2 cellular contexts compared by ENCODE assay signal in the genomic region with DNA sequence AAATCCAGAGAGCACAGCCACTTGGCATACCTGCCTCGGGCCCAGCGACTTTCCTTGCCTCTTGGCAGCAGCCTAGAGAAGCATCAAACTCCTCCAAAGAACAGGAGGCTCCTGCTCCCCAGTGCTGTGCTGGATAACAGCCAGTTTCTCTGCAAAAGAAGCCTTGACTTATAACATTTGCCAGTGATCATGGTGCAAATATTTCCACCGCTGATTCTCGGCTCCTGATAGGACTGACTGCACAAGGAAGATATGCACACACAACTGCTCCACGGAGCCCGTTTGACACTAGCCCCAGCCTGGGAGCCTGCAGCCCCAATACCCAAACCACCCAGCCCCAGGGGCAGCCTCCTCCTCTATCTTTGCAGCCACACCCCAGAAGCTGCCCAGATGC.
TF ChIP-seq lines count a peak whose summit lies in the region.

No MANE protein-coding gene starts in this region.

TF ChIP-seq in liver, 16 proteins besides CTCF, POLR2A, EP300 and RAD21:
- TF ChIP-seq, protein P1, sequence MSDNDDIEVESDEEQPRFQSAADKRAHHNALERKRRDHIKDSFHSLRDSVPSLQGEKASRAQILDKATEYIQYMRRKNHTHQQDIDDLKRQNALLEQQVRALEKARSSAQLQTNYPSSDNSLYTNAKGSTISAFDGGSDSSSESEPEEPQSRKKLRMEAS (IDR thresholded peaks at IDR 0.05) = no peak
- TF ChIP-seq FOXA1 (IDR thresholded peaks at IDR 0.05) = no peak

TF ChIP-seq in HepG2, 621 proteins besides CTCF, POLR2A, EP300 and RAD21:
- TF ChIP-seq PPARG (CRISPR knock-in tag; conservative IDR thresholded peaks at IDR 0.05) (no peak), ZNF329 (CRISPR knock-in tag; IDR thresholded peaks at IDR 0.05; ENCODE audit: low read depth) (no peak), MAF1 (CRISPR knock-in tag; IDR thresholded peaks at IDR 0.05; ENCODE audit: borderline replicate concordance) (no peak)
